5 cellular contexts compared by ENCODE assay signal in the genomic region with DNA sequence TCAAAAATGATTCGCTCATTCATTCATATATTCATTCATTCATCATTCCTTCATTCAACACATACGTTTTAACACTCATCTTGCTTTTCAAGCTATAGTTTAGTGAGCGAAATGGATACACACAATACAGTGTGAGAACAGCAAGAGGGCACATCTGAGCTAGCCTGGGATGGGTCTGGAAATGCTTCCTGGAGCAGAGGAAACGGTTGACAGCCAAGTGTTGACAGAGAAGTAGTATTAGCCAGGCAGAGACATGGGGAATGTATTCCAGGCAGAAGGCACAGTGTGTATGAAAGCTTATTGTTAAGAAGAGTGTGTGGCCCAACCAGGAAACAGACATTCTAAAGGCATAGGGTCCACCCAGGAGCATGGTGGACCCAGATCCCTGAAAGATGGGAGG. TPM values are rescaled to one million over a fixed set of nuclear protein-coding genes. Genes with fewer than 3 reads are reported as not detected.
"Had no signal": no experiment of that assay in that cellular context is flagged by ENCODE, and none has a peak within 500 bp of the region (broad histone marks: within the 10 kb centered on the region; RNA-seq: fewer than 3 reads in every experiment).

No MANE protein-coding gene starts in this region.

RNA-seq across cellular contexts. Expression of a gene that starts 32.6 kb away (rescaled TPM):
- total RNA-seq: HT1080, M059J, OCI-LY7, PC-3, SJSA1 had no signal
